ENCODE assay signal across 17 cellular contexts in genomic region chr3:188217011-188217463, GRCh38.
DNase-seq lines count a peak whose midpoint lies in the region; ATAC-seq and TF ChIP-seq lines count a peak whose summit lies in the region.
"Had no signal": no experiment of that assay in that cellular context is flagged by ENCODE, and none has a peak within 500 bp of the region (broad histone marks: within the 10 kb centered on the region; RNA-seq: fewer than 3 reads in every experiment).

No MANE protein-coding gene starts in this region.

- ATAC-seq in GM21515 (IDR thresholded peaks at IDR 0.05; ENCODE audit: unreplicated experiment) (no peak), GM19023 (IDR thresholded peaks at IDR 0.05; ENCODE audit: unreplicated experiment) (no peak)

- H3K36me3 Mint-ChIP-seq in activated naive CD4-positive, alpha-beta T cell treated with anti-CD3 and anti-CD28 coated beads for 36 hours (ENCODE audit: low read depth): peaks cover 1% of the 10 kb centered on the region
- H3K36me3 Mint-ChIP-seq in type B pancreatic cell: peaks cover 21% of the 10 kb centered on the region
- H3K36me3 Mint-ChIP-seq: WTC11 had no signal

- peaks cover 33% of the 10 kb centered on the region for H3K4me1 Mint-ChIP-seq in activated naive CD4-positive, alpha-beta T cell treated with anti-CD3 and anti-CD28 coated beads for 36 hours (ENCODE audit: low read depth)
- H3K4me1 Mint-ChIP-seq in type B pancreatic cell (ENCODE audit: unreplicated experiment): peaks cover 40% of the 10 kb centered on the region

- no peak overlapping the region for H3K4me3 Mint-ChIP-seq in activated naive CD4-positive, alpha-beta T cell treated with anti-CD3 and anti-CD28 coated beads for 36 hours
- peak overlapping the region; percentile 24 for H3K4me3 Mint-ChIP-seq in type B pancreatic cell
- H3K4me3 Mint-ChIP-seq: WTC11 had no signal

- peak overlapping the region; percentile 36 for H3K9ac ChIP-seq in muscle layer of colon (ENCODE audit: low read length)

- H3K9me3 Mint-ChIP-seq in activated naive CD4-positive, alpha-beta T cell treated with anti-CD3 and anti-CD28 coated beads for 36 hours: no peaks in the 10 kb centered on the region
- peaks cover 3% of the 10 kb centered on the region for H3K9me3 Mint-ChIP-seq in type B pancreatic cell

- DNase-seq in activated naive CD4-positive, alpha-beta T cell treated with anti-CD3 and anti-CD28 coated beads for 36 hours: peak; percentile 21
- DNase-seq in activated naive CD4-positive, alpha-beta T cell treated with Interleukin-2 at 50 U/mL for 16 hours: no peak
- DNase-seq in UCSD-AML1 (lab: John Stamatoyannopoulos, UW; ENCODE audit: unreplicated experiment): peak; percentile 18
- DNase-seq in type B pancreatic cell (ENCODE audit: extremely low spot score, unreplicated experiment): no peak
- DNase-seq in NCI-H2107 (lab: John Stamatoyannopoulos, UW): no peak
- DNase-seq: activated gamma-delta T cell treated with Interleukin-2 at 50 U/mL for 16 hours; cortex of kidney; kidney; MV-4-11; NCI-H524; SIG-M5; stimulated activated CD4-positive, alpha-beta T cell treated with anti-CD3 and anti-CD28 coated beads, Interleukin-2, amount 100 ng/mL, for 24 hours; stimulated activated naive CD4-positive, alpha-beta T cell treated with Interleukin-2 at 50 U/mL for 16 hours had no signal

- no peaks in the 10 kb centered on the region for H3K27me3 Mint-ChIP-seq in activated naive CD4-positive, alpha-beta T cell treated with anti-CD3 and anti-CD28 coated beads for 36 hours (ENCODE audit: low read depth)
- H3K27me3 Mint-ChIP-seq in type B pancreatic cell: no peaks in the 10 kb centered on the region

- H3K27ac ChIP-seq in muscle layer of colon (ENCODE audit: low read depth, low read length): peak overlapping the region; percentile 96

- no peaks in the 10 kb centered on the region for H3K9me3 ChIP-seq in muscle layer of colon (ENCODE audit: low read length)

- H3K27ac Mint-ChIP-seq in activated naive CD4-positive, alpha-beta T cell treated with anti-CD3 and anti-CD28 coated beads for 36 hours: no peak overlapping the region
- peak overlapping the region; percentile 15 for H3K27ac Mint-ChIP-seq in type B pancreatic cell
- H3K27ac Mint-ChIP-seq: WTC11 had no signal

- no peaks in the 10 kb centered on the region for H3K27me3 ChIP-seq in muscle layer of colon (ENCODE audit: control insufficient read depth in 1 of 2, insufficient read depth in 2 of 2, low read length in 2 of 2)

- H3K4me1 ChIP-seq in muscle layer of colon (ENCODE audit: insufficient read depth, low read length): peaks cover 42% of the 10 kb centered on the region

- peak overlapping the region; percentile 7 to 55 for H3K4me3 ChIP-seq in muscle layer of colon (ENCODE audit: low read depth in 1 of 2, low read length in 2 of 2)

- no peak for TF ChIP-seq CTCF in type B pancreatic cell (conservative IDR thresholded peaks at IDR 0.05)

- intact Hi-C loops in activated naive CD4-positive, alpha-beta T cell treated with anti-CD3 and anti-CD28 coated beads for 36 hours (cut with micrococcal nuclease): no loop called here

- CTCF ChIA-PET in activated naive CD4-positive, alpha-beta T cell treated with anti-CD3 and anti-CD28 coated beads for 36 hours (lab: Charles Lee): interaction anchor here (0.6 kb wide), 1 partner anchor 17 kb away, joined by 3 read pairs; no protein-coding TSS in a partner anchor

- H3K36me3 ChIP-seq in muscle layer of colon (ENCODE audit: insufficient read depth, low read length): peaks cover 18% of the 10 kb centered on the region

Comparison
In these comparisons a context has a peak if more than half of its experiments do, and no peak if none do; other contexts are left out.
1. DNase-seq: peak in activated naive CD4-positive, alpha-beta T cell treated with anti-CD3 and anti-CD28 coated beads for 36 hours (single experiment) and UCSD-AML1 (single experiment); none in activated naive CD4-positive, alpha-beta T cell treated with Interleukin-2 at 50 U/mL for 16 hours (single experiment), type B pancreatic cell (single experiment) and NCI-H2107 (single experiment).